ENCODE assay signal across 14 cellular contexts in genomic region chr20:58064411-58065010, GRCh38.
"Had no signal": no experiment of that assay in that cellular context is flagged by ENCODE, and none has a peak within 500 bp of the region (broad histone marks: within the 10 kb centered on the region; RNA-seq: fewer than 3 reads in every experiment).

No MANE protein-coding gene starts in this region.

- DNase-seq: activated CD4-positive, alpha-beta T cell treated with anti-CD3 and anti-CD28 coated beads, Interleukin-2, amount 10 ng/mL, durations not matched to agents 24 days and 14 days; activated CD4-positive, CD25-positive, alpha-beta regulatory T cell; activated naive CD4-positive, alpha-beta T cell treated with anti-CD3 and anti-CD28 coated beads, Interleukin-2, amount 10 ng/mL, durations not matched to agents 7 days and 5 days; activated T-cell treated with anti-CD3 and anti-CD28 coated beads, Interleukin-2, amount 50 U/mL, for 1 hour; erythroblast; left ventricle myocardium inferior; mesenchymal stem cell; nephron progenitor cell; SW 1271 had no signal

- H3K4me3 ChIP-seq: ascending aorta, left ventricle myocardium inferior had no signal

- H3K4me3 Mint-ChIP-seq: activated CD4-positive, alpha-beta T cell treated with anti-CD3 and anti-CD28 coated beads, Interleukin-2, amount 10 ng/mL, durations not matched to agents 24 days and 14 days; activated naive CD4-positive, alpha-beta T cell treated with anti-CD3 and anti-CD28 coated beads, Interleukin-2, amount 10 ng/mL, durations not matched to agents 7 days and 5 days; nephron progenitor cell; stimulated activated effector memory CD8-positive, alpha-beta T cell treated with anti-CD3 and anti-CD28 coated beads, Interleukin-12 subunit alpha, Interleukin-12 subunit beta, amount 100 ng/mL, for 72 hours; T-helper 2 cell treated with Interferon-gamma antibody and Interleukin-4, amounts not matched to agents 5 μg/mL and 100 μg/mL, for 36 hours had no signal

- ATAC-seq: stimulated activated effector memory CD8-positive, alpha-beta T cell treated with anti-CD3 and anti-CD28 coated beads, Interleukin-12 subunit alpha, Interleukin-12 subunit beta, amount 100 ng/mL, for 72 hours had no signal

- H3K36me3 Mint-ChIP-seq: activated naive CD4-positive, alpha-beta T cell treated with anti-CD3 and anti-CD28 coated beads, Interleukin-2, amount 10 ng/mL, durations not matched to agents 7 days and 5 days; stimulated activated effector memory CD8-positive, alpha-beta T cell treated with anti-CD3 and anti-CD28 coated beads, Interleukin-12 subunit alpha, Interleukin-12 subunit beta, amount 100 ng/mL, for 72 hours had no signal

- H3K9me3 ChIP-seq: ascending aorta had no signal

- H3K36me3 ChIP-seq: ascending aorta, left ventricle myocardium inferior had no signal

- H3K27ac Mint-ChIP-seq: activated CD4-positive, alpha-beta T cell treated with anti-CD3 and anti-CD28 coated beads, Interleukin-2, amount 10 ng/mL, durations not matched to agents 24 days and 14 days; activated naive CD4-positive, alpha-beta T cell treated with anti-CD3 and anti-CD28 coated beads, Interleukin-2, amount 10 ng/mL, durations not matched to agents 7 days and 5 days; nephron progenitor cell; stimulated activated effector memory CD8-positive, alpha-beta T cell treated with anti-CD3 and anti-CD28 coated beads, Interleukin-12 subunit alpha, Interleukin-12 subunit beta, amount 100 ng/mL, for 72 hours; T-helper 2 cell treated with Interferon-gamma antibody and Interleukin-4, amounts not matched to agents 5 μg/mL and 100 μg/mL, for 36 hours had no signal

- FAIRE-seq: bronchial epithelial cell, keratinocyte had no signal

- H3K27me3 ChIP-seq: ascending aorta had no signal

- H3K27ac ChIP-seq: ascending aorta, left ventricle myocardium inferior had no signal

- H3K4me1 Mint-ChIP-seq: activated CD4-positive, alpha-beta T cell treated with anti-CD3 and anti-CD28 coated beads, Interleukin-2, amount 10 ng/mL, durations not matched to agents 24 days and 14 days; activated naive CD4-positive, alpha-beta T cell treated with anti-CD3 and anti-CD28 coated beads, Interleukin-2, amount 10 ng/mL, durations not matched to agents 7 days and 5 days; nephron progenitor cell; stimulated activated effector memory CD8-positive, alpha-beta T cell treated with anti-CD3 and anti-CD28 coated beads, Interleukin-12 subunit alpha, Interleukin-12 subunit beta, amount 100 ng/mL, for 72 hours had no signal

- H3K4me1 ChIP-seq: ascending aorta, left ventricle myocardium inferior had no signal

- H3K9me3 Mint-ChIP-seq: activated CD4-positive, alpha-beta T cell treated with anti-CD3 and anti-CD28 coated beads, Interleukin-2, amount 10 ng/mL, durations not matched to agents 24 days and 14 days; T-helper 2 cell treated with Interferon-gamma antibody and Interleukin-4, amounts not matched to agents 5 μg/mL and 100 μg/mL, for 36 hours had no signal
